22 cellular contexts compared by ENCODE assay signal in genomic region chr22:27603823-27604190, GRCh38.
DNase-seq lines count a peak whose midpoint lies in the region; ATAC-seq, FAIRE-seq and TF ChIP-seq lines count a peak whose summit lies in the region.
"Had no signal": no experiment of that assay in that cellular context is flagged by ENCODE, and none has a peak within 500 bp of the region (broad histone marks: within the 10 kb centered on the region; RNA-seq: fewer than 3 reads in every experiment).

No MANE protein-coding gene starts in this region.

- H3K4me1 ChIP-seq in BLaER1 (peaks cover 44% of the 10 kb centered on the region), astrocyte (ENCODE audit: insufficient read depth, low read length) (no peaks in the 10 kb centered on the region), pancreas (no peaks in the 10 kb centered on the region), ovary (ENCODE audit: insufficient read depth) (no peaks in the 10 kb centered on the region), suprapubic skin (no peaks in the 10 kb centered on the region)

- no peaks in the 10 kb centered on the region for H3K27me3 ChIP-seq in BLaER1
- no peaks in the 10 kb centered on the region for H3K27me3 ChIP-seq in astrocyte (ENCODE audit: insufficient read depth, low read length)
- no peaks in the 10 kb centered on the region for H3K27me3 ChIP-seq in pancreas
- H3K27me3 ChIP-seq in ovary = no peaks in the 10 kb centered on the region
- H3K27me3 ChIP-seq in suprapubic skin = peaks cover 3% of the 10 kb centered on the region
- H3K27me3 ChIP-seq: heart left ventricle had no signal

- no peak for TF ChIP-seq POLR2A in ovary (IDR thresholded peaks at IDR 0.05)
- TF ChIP-seq POLR2A in suprapubic skin (IDR thresholded peaks at IDR 0.05) = no peak

- intact Hi-C loops in pancreas (cut with DNase I) (no loop called here), ovary (cut with DNase I) (no loop called here)

- no peak overlapping the region for H3K4me3 ChIP-seq in BLaER1
- no peak overlapping the region for H3K4me3 ChIP-seq in astrocyte (ENCODE audit: insufficient read depth, low read depth, low read length)
- no peak overlapping the region for H3K4me3 ChIP-seq in fibroblast of pulmonary artery (replicated peaks; ENCODE audit: low read depth, low read length)
- no peak overlapping the region for H3K4me3 ChIP-seq in pancreas
- no peak overlapping the region for H3K4me3 ChIP-seq in ovary
- no peak overlapping the region for H3K4me3 ChIP-seq in suprapubic skin
- H3K4me3 ChIP-seq: heart left ventricle had no signal

- FAIRE-seq in astrocyte (lab: Jason Lieb, UNC) = no peak
- FAIRE-seq in pancreas (lab: Jason Lieb, UNC) = no peak
- no peak for FAIRE-seq in D721Med (lab: Jason Lieb, UNC)
- FAIRE-seq: colon, endometrium, keratinocyte had no signal

- H3K27ac Mint-ChIP-seq in astrocyte (ENCODE audit: unreplicated experiment) = no peak overlapping the region
- H3K27ac Mint-ChIP-seq: activated T-helper 2 cell treated with anti-CD3 and anti-CD28 coated beads, Interferon-gamma antibody, Interleukin-2, Interleukin-4, amounts not matched to agents 10 μg/mL and 5 μg/mL and 100 μg/mL, durations not matched to agents 14 hours and 24 hours and 36 hours; CD8-positive, alpha-beta T cell; nephron progenitor cell had no signal

- H3K9ac ChIP-seq in BLaER1 (0 out of 2 replicates have a peak overlapping the region, but pooled peaks have one; percentile 15), astrocyte (ENCODE audit: low read length) (peak overlapping the region; percentile 51)

- peaks cover 5% of the 10 kb centered on the region for H3K36me3 Mint-ChIP-seq in astrocyte (ENCODE audit: low read depth, unreplicated experiment)
- H3K36me3 Mint-ChIP-seq: CD8-positive, alpha-beta T cell had no signal

- DNase-seq in astrocyte (ENCODE audit: low read depth) (peak; percentile 63), fibroblast of pulmonary artery (ENCODE audit: low read depth) (peak; percentile 19), pancreas (peak in 3 of 6 donors; percentile 35 to 64 (median 45)), D721Med (ENCODE audit: insufficient read length, low spot score) (no peak), ovary (no peak), suprapubic skin (ENCODE audit: low spot score in 2 of 2) (no peak)
- no peak for DNase-seq in activated CD4-positive, alpha-beta T cell treated with anti-CD3 and anti-CD28 coated beads for 1 hour
- DNase-seq: activated CD4-positive, alpha-beta T cell treated with anti-CD3 and anti-CD28 coated beads for 4 hours; CD8-positive, alpha-beta T cell; DMS79 treated with DMSO at 0.1 percent for 48 hours; heart left ventricle; KBM-7; NCI-H187; NCI-H2227 treated with DMSO at 0.1 percent for 48 hours; nephron progenitor cell; T-helper 9 cell had no signal

- WGBS in pancreas, 2 donors = 44 to 56% methylated on average over 8 of the region's 8 CpGs
- 65 to 79% (median 71%) methylated on average over 8 of the region's 8 CpGs for WGBS in ovary, 3 donors
- WGBS in suprapubic skin = 61% methylated on average over 8 of the region's 8 CpGs

- no peaks in the 10 kb centered on the region for H3K9me3 ChIP-seq in BLaER1
- H3K9me3 ChIP-seq in astrocyte (ENCODE audit: insufficient read depth, low read depth, low read length) = no peaks in the 10 kb centered on the region
- H3K9me3 ChIP-seq in pancreas = no peaks in the 10 kb centered on the region
- H3K9me3 ChIP-seq in ovary = no peaks in the 10 kb centered on the region
- no peaks in the 10 kb centered on the region for H3K9me3 ChIP-seq in suprapubic skin

- H3K9me3 Mint-ChIP-seq in astrocyte (ENCODE audit: unreplicated experiment) = no peaks in the 10 kb centered on the region
- H3K9me3 Mint-ChIP-seq: activated T-helper 2 cell treated with anti-CD3 and anti-CD28 coated beads, Interferon-gamma antibody, Interleukin-2, Interleukin-4, amounts not matched to agents 10 μg/mL and 5 μg/mL and 100 μg/mL, durations not matched to agents 14 hours and 24 hours and 36 hours; CD8-positive, alpha-beta T cell had no signal

- H3K79me2 ChIP-seq in astrocyte (ENCODE audit: insufficient read depth, low read length) = no peaks in the 10 kb centered on the region

- no peak for TF ChIP-seq EP300 in ovary (IDR thresholded peaks at IDR 0.05)
- no peak for TF ChIP-seq EP300 in suprapubic skin (IDR thresholded peaks at IDR 0.05)

- ATAC-seq in pancreas = peak in 3 of 4 donors; percentile 62 to 71 (median 63)
- ATAC-seq: CD8-positive, alpha-beta T cell; Panc1 had no signal

- H3K36me3 ChIP-seq in BLaER1 (no peaks in the 10 kb centered on the region), astrocyte (ENCODE audit: insufficient read depth, low read length) (no peaks in the 10 kb centered on the region), pancreas (no peaks in the 10 kb centered on the region), ovary (no peaks in the 10 kb centered on the region), suprapubic skin (no peaks in the 10 kb centered on the region)
- H3K36me3 ChIP-seq: heart left ventricle had no signal

- H2AFZ ChIP-seq in astrocyte (ENCODE audit: low read depth, low read length) = peak overlapping the region; percentile 74

- no peaks in the 10 kb centered on the region for H3K4me1 Mint-ChIP-seq in astrocyte (ENCODE audit: low read depth, unreplicated experiment)
- H3K4me1 Mint-ChIP-seq: nephron progenitor cell had no signal

- H3K27ac ChIP-seq in BLaER1 (peak overlapping the region; percentile 58; the same call in 1 of the 2 replicates), astrocyte (ENCODE audit: low read depth, low read length) (no peak overlapping the region), pancreas (no peak overlapping the region), ovary (no peak overlapping the region), suprapubic skin (no peak overlapping the region)
- H3K27ac ChIP-seq: heart left ventricle had no signal

- H3K4me2 ChIP-seq in BLaER1 = no peak overlapping the region
- peak overlapping the region; percentile 63 for H3K4me2 ChIP-seq in astrocyte (ENCODE audit: low read length)

- H3K27me3 Mint-ChIP-seq in astrocyte (ENCODE audit: low read depth, unreplicated experiment) = peaks cover 11% of the 10 kb centered on the region

- H3K4me3 Mint-ChIP-seq in astrocyte (ENCODE audit: unreplicated experiment) = no peak overlapping the region
- H3K4me3 Mint-ChIP-seq: CD8-positive, alpha-beta T cell; nephron progenitor cell had no signal

- H4K20me1 ChIP-seq in BLaER1 (no peaks in the 10 kb centered on the region), astrocyte (ENCODE audit: insufficient read depth, low read length) (no peaks in the 10 kb centered on the region)

- TF ChIP-seq CTCF in astrocyte (IDR thresholded peaks at IDR 0.05; ENCODE audit: insufficient read depth, low read depth, low read length) (no peak), fibroblast of pulmonary artery (IDR thresholded peaks at IDR 0.05; ENCODE audit: low read length, missing control alignments) (no peak), pancreas (IDR thresholded peaks at IDR 0.05) (no peak), D721Med (IDR thresholded peaks at IDR 0.05; ENCODE audit: insufficient read depth, missing control alignments) (no peak), ovary (IDR thresholded peaks at IDR 0.05) (no peak), suprapubic skin (IDR thresholded peaks at IDR 0.05) (no peak)

Comparison
In these comparisons a context has a peak if more than half of its experiments do, and no peak if none do; other contexts are left out.
1. DNase-seq: peak in astrocyte (single experiment) and fibroblast of pulmonary artery (single experiment); none in D721Med (single experiment), ovary (0 of 5), activated CD4-positive, alpha-beta T cell treated with anti-CD3 and anti-CD28 coated beads for 1 hour (single experiment) and suprapubic skin (0 of 2).